Comparison of ENCODE assay signal across 1 cellular context in genomic region chr20:2459981-2460751, GRCh38.
TF ChIP-seq lines count a peak whose summit lies in the region.

No MANE protein-coding gene starts in this region.

TF ChIP-seq in HepG2, 621 proteins besides CTCF, POLR2A, EP300 and RAD21:
- TF ChIP-seq ZNF160 (CRISPR knock-in tag; IDR thresholded peaks at IDR 0.05) (no peak), ZNF124 (CRISPR knock-in tag; IDR thresholded peaks at IDR 0.05) (no peak), BRF2 (CRISPR knock-in tag; IDR thresholded peaks at IDR 0.05) (0 out of 2 replicates have a peak, but pooled peaks have one; percentile 30), ZNF503 (CRISPR knock-in tag; IDR thresholded peaks at IDR 0.05) (no peak), POLR2AphosphoS5 (IDR thresholded peaks at IDR 0.05; ENCODE audit: low read depth, low read length) (peak; percentile 50; the same call in 1 of the 2 replicates), ZNF367 (CRISPR knock-in tag; IDR thresholded peaks at IDR 0.05; ENCODE audit: borderline replicate concordance) (no peak), ZBTB2 (CRISPR knock-in tag; IDR thresholded peaks at IDR 0.05; ENCODE audit: low read depth) (no peak), REL (CRISPR knock-in tag; conservative IDR thresholded peaks at IDR 0.05) (no peak), THAP11 (CRISPR knock-in tag; IDR thresholded peaks at IDR 0.05) (no peak), AGO2 (optimal IDR thresholded peaks at IDR 0.05; ENCODE audit: low read depth, low read length) (peak; percentile 36), POLR2G (IDR thresholded peaks at IDR 0.05; ENCODE audit: low read depth, low read length) (peak; percentile 36; the same call in 1 of the 2 replicates), HMGXB3 (CRISPR knock-in tag; IDR thresholded peaks at IDR 0.05; ENCODE audit: borderline replicate concordance) (no peak), POLR2AphosphoS2 (IDR thresholded peaks at IDR 0.05; ENCODE audit: low read depth, low read length) (peak; percentile 61), NKX3-1 (CRISPR knock-in tag; IDR thresholded peaks at IDR 0.05) (peak; percentile 28; the same call in 1 of the 2 replicates), PAF1 (CRISPR knock-in tag; IDR thresholded peaks at IDR 0.05) (peak; percentile 45; the same call in 1 of the 2 replicates), NFIC (IDR thresholded peaks at IDR 0.05; ENCODE audit: low read length) (0 out of 2 replicates have a peak, but pooled peaks have one; percentile 15), SMARCC2 (IDR thresholded peaks at IDR 0.05) (no peak), ZNF839 (CRISPR knock-in tag; IDR thresholded peaks at IDR 0.05; ENCODE audit: borderline replicate concordance) (no peak), ZFP36L1 (CRISPR knock-in tag; IDR thresholded peaks at IDR 0.05) (no peak), ZNF572 (CRISPR knock-in tag; IDR thresholded peaks at IDR 0.05) (no peak), CERS6 (CRISPR knock-in tag; IDR thresholded peaks at IDR 0.05) (no peak), CENPBD1 (CRISPR knock-in tag; IDR thresholded peaks at IDR 0.05; ENCODE audit: borderline replicate concordance, low read depth) (no peak), ZNF207 (IDR thresholded peaks at IDR 0.05; ENCODE audit: borderline replicate concordance) (no peak), GABPB1 (CRISPR knock-in tag; IDR thresholded peaks at IDR 0.05) (no peak), ZNF224 (CRISPR knock-in tag; IDR thresholded peaks at IDR 0.05) (no peak), SMAD9 (CRISPR knock-in tag; IDR thresholded peaks at IDR 0.05) (no peak), ZNF232 (CRISPR knock-in tag; IDR thresholded peaks at IDR 0.05; ENCODE audit: borderline replicate concordance) (no peak), SALL1 (CRISPR knock-in tag; IDR thresholded peaks at IDR 0.05) (no peak), ZNF33B (CRISPR knock-in tag; IDR thresholded peaks at IDR 0.05) (no peak), MNT (IDR thresholded peaks at IDR 0.05) (no peak), ZBTB43 (CRISPR knock-in tag; conservative IDR thresholded peaks at IDR 0.05) (no peak), CBX1 (IDR thresholded peaks at IDR 0.05; ENCODE audit: low read depth) (no peak), ATF1 (CRISPR knock-in tag; IDR thresholded peaks at IDR 0.05) (0 out of 2 replicates have a peak, but pooled peaks have one; percentile 14), KAT8 (CRISPR knock-in tag; IDR thresholded peaks at IDR 0.05) (no peak), IRF2 (CRISPR knock-in tag; IDR thresholded peaks at IDR 0.05) (no peak), SAP130 (CRISPR knock-in tag; IDR thresholded peaks at IDR 0.05; ENCODE audit: low read depth) (no peak), TBX2 (CRISPR knock-in tag; IDR thresholded peaks at IDR 0.05; ENCODE audit: borderline replicate concordance) (no peak), ZKSCAN8 (CRISPR knock-in tag; IDR thresholded peaks at IDR 0.05; ENCODE audit: borderline replicate concordance) (no peak), ZNF704 (CRISPR knock-in tag; IDR thresholded peaks at IDR 0.05; ENCODE audit: borderline replicate concordance) (no peak), RBFOX2 (IDR thresholded peaks at IDR 0.05; ENCODE audit: low read depth, low read length) (0 out of 2 replicates have a peak, but pooled peaks have one; percentile 45), PRPF4 (IDR thresholded peaks at IDR 0.05; ENCODE audit: low read depth, low read length, poor library complexity, severe bottlenecking) (no peak)
